Comparison of ENCODE assay signal across 10 cellular contexts in genomic region chr12:31370645-31371620, GRCh38. TPM values are rescaled to one million over a fixed set of nuclear protein-coding genes. Genes with fewer than 3 reads are reported as not detected.
DNase-seq lines count a peak whose midpoint lies in the region; ATAC-seq, FAIRE-seq and TF ChIP-seq lines count a peak whose summit lies in the region.
"Had no signal": no experiment of that assay in that cellular context is flagged by ENCODE, and none has a peak within 500 bp of the region (broad histone marks: within the 10 kb centered on the region; RNA-seq: fewer than 3 reads in every experiment).

No MANE protein-coding gene starts in this region.

- FAIRE-seq in A549 (lab: Jason Lieb, UNC), result no peak
- FAIRE-seq: kidney had no signal

- ATAC-seq in A549 (peak in 1 of 2 experiments; percentile 55; a peak in 4 of 6 replicates), GM18907 (IDR thresholded peaks at IDR 0.05; ENCODE audit: unreplicated experiment) (no peak)

- H3K4me2 ChIP-seq in A549, result 0 out of 3 replicates have a peak overlapping the region, but pooled peaks have one; percentile 0

- H3K27ac ChIP-seq in A549, result no peak overlapping the region; a peak in 1 of 6 replicates
- peak overlapping the region; percentile 59 for H3K27ac ChIP-seq in epithelial cell of prostate

- no peak for TF ChIP-seq POLR2A in A549 (IDR thresholded peaks at IDR 0.05; ENCODE audit: low read length)

- no peak for TF ChIP-seq EP300 in A549 (IDR thresholded peaks at IDR 0.05)

- H3K9me3 ChIP-seq in A549, result no peaks in the 10 kb centered on the region

- no peak for TF ChIP-seq CTCF in A549 (IDR thresholded peaks at IDR 0.05)

- POLR2A ChIA-PET in A549 (lab: Yijun Ruan, JAX), result interaction anchor here (1.9 kb wide), 1 partner anchor 45 kb away, joined by 11 read pairs; the partner anchor contains the start of gene SINHCAF

- no peak overlapping the region for H3K27ac Mint-ChIP-seq in activated naive CD8-positive, alpha-beta T cell treated with anti-CD3 and anti-CD28 coated beads for 36 hours

- no peaks in the 10 kb centered on the region for H3K36me3 Mint-ChIP-seq in activated naive CD8-positive, alpha-beta T cell treated with anti-CD3 and anti-CD28 coated beads for 36 hours

- H3K9me3 Mint-ChIP-seq in activated naive CD8-positive, alpha-beta T cell treated with anti-CD3 and anti-CD28 coated beads for 36 hours, result no peaks in the 10 kb centered on the region

- no peaks in the 10 kb centered on the region for H3K4me1 Mint-ChIP-seq in activated naive CD8-positive, alpha-beta T cell treated with anti-CD3 and anti-CD28 coated beads for 36 hours

- no peak overlapping the region for H3K4me3 ChIP-seq in A549

- WGBS in A549 (ENCODE audit: missing lambda C conversion rate), result 70% methylated on average over 11 of the region's 11 CpGs

- CTCF ChIA-PET in A549 (lab: Yijun Ruan, JAX), result interaction anchor here (1.2 to 1.8 kb wide), 3 partner anchors 10 to 32 kb away, joined by 3 to 4 read pairs (median 3); no protein-coding TSS in a partner anchor

- peaks cover 16% of the 10 kb centered on the region for H3K4me1 ChIP-seq in A549

- DNase-seq in A549 (ENCODE audit: low read depth in 1 of 2, low spot score in 1 of 2), result no peak
- DNase-seq in NCI-H69 (lab: John Stamatoyannopoulos, UW), result peak; percentile 87
- no peak for DNase-seq in epithelial cell of prostate (ENCODE audit: low read depth, low spot score)
- DNase-seq in mucosa of gallbladder (ENCODE audit: low spot score), result peak; percentile 68
- DNase-seq in activated naive CD8-positive, alpha-beta T cell treated with anti-CD3 and anti-CD28 coated beads for 36 hours, result no peak
- DNase-seq in stimulated activated CD8-positive, alpha-beta memory T cell treated with anti-CD3 and anti-CD28 coated beads, Interleukin-4, amount 100 ng/mL, for 48 hours, result no peak
- no peak for DNase-seq in inferior parietal cortex (ENCODE audit: extremely low spot score)
- DNase-seq: activated naive CD4-positive, alpha-beta T cell treated with Interleukin-2 at 50 U/mL for 16 hours; kidney had no signal

- no peak for TF ChIP-seq RAD21 in A549 (conservative IDR thresholded peaks at IDR 0.05 in 1 of 2, IDR thresholded peaks at IDR 0.05 in 1 of 2)

- H3K4me3 Mint-ChIP-seq in activated naive CD8-positive, alpha-beta T cell treated with anti-CD3 and anti-CD28 coated beads for 36 hours, result no peak overlapping the region

- H3K27me3 Mint-ChIP-seq in activated naive CD8-positive, alpha-beta T cell treated with anti-CD3 and anti-CD28 coated beads for 36 hours, result no peaks in the 10 kb centered on the region

TF ChIP-seq in A549, 52 proteins besides CTCF, POLR2A, EP300 and RAD21:
- TF ChIP-seq PBX3 (IDR thresholded peaks at IDR 0.05), result no peak
- TF ChIP-seq GATA3 (IDR thresholded peaks at IDR 0.05; ENCODE audit: borderline replicate concordance), result no peak
- no peak for TF ChIP-seq KDM5A (IDR thresholded peaks at IDR 0.05)
- TF ChIP-seq ZSCAN20 (CRISPR knock-in tag; IDR thresholded peaks at IDR 0.05), result no peak
- TF ChIP-seq NR3C1 (IDR thresholded peaks at IDR 0.05), result no peak
- TF ChIP-seq RARB (CRISPR knock-in tag; IDR thresholded peaks at IDR 0.05), result no peak
- TF ChIP-seq, protein P1, sequence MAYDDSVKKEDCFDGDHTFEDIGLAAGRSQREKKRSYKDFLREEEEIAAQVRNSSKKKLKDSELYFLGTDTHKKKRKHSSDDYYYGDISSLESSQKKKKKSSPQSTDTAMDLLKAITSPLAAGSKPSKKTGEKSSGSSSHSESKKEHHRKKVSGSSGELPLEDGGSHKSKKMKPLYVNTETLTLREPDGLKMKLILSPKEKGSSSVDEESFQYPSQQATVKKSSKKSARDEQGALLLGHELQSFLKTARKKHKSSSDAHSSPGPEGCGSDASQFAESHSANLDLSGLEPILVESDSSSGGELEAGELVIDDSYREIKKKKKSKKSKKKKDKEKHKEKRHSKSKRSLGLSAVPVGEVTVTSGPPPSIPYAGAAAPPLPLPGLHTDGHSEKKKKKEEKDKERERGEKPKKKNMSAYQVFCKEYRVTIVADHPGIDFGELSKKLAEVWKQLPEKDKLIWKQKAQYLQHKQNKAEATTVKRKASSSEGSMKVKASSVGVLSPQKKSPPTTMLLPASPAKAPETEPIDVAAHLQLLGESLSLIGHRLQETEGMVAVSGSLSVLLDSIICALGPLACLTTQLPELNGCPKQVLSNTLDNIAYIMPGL (CRISPR knock-in tag; IDR thresholded peaks at IDR 0.05; ENCODE audit: borderline replicate concordance), result no peak
- TF ChIP-seq BHLHE40 (IDR thresholded peaks at IDR 0.05; ENCODE audit: low read depth, low read length), result no peak
- no peak for TF ChIP-seq HEYL (CRISPR knock-in tag; IDR thresholded peaks at IDR 0.05)
- TF ChIP-seq MAZ (IDR thresholded peaks at IDR 0.05; ENCODE audit: borderline replicate concordance, low read depth, low read length), result no peak
- TF ChIP-seq HOXB5 (CRISPR knock-in tag; IDR thresholded peaks at IDR 0.05), result no peak
- TF ChIP-seq RCOR1 (IDR thresholded peaks at IDR 0.05; ENCODE audit: low read depth, low read length), result no peak
- TF ChIP-seq MAFK (IDR thresholded peaks at IDR 0.05; ENCODE audit: partially characterized antibody), result no peak
- TF ChIP-seq ELK1 (IDR thresholded peaks at IDR 0.05; ENCODE audit: low read depth, low read length), result no peak
- no peak for TF ChIP-seq FOSB (CRISPR knock-in tag; IDR thresholded peaks at IDR 0.05)
- TF ChIP-seq FOXS1 (CRISPR knock-in tag; IDR thresholded peaks at IDR 0.05), result no peak

RNA-seq across cellular contexts. Expression of gene SINHCAF, which starts 45.0 kb away (rescaled TPM):
- polyA plus RNA-seq in A549 (2011; rRNA removed), result 81.8 and 106 TPM in 2 replicates
- polyA plus RNA-seq in A549 (2012; cell fraction: cytosol; rRNA removed), result 17.5 and 19.7 TPM in 2 replicates
- 8.7 and 14.1 TPM in 2 replicates for polyA plus RNA-seq in A549 (2012; cell fraction: nucleus; rRNA removed)
- polyA plus RNA-seq in A549 (2017; fragmentation: RNase III; extraction: RNeasy Plus Mini Kit Qiagen cat#74134 plus additional on column Dnase treatment), result 38.5 to 39.4 TPM (median 38.8 TPM) in 3 replicates
- polyA minus RNA-seq in A549 (2011; rRNA and poly(A)+ RNA removed), result 26.9 and 34.8 TPM in 2 replicates
- total RNA-seq in mucosa of gallbladder, result 73.3 TPM
- total RNA-seq in activated naive CD8-positive, alpha-beta T cell treated with anti-CD3 and anti-CD28 coated beads for 36 hours, result 100 to 1,000 TPM; 159 to 160 TPM

Comparison
In these comparisons a context has a peak if more than half of its experiments do, and no peak if none do; other contexts are left out.
1. DNase-seq: peak in NCI-H69 (single experiment) and mucosa of gallbladder (single experiment); none in A549 (0 of 2), epithelial cell of prostate (single experiment), activated naive CD8-positive, alpha-beta T cell treated with anti-CD3 and anti-CD28 coated beads for 36 hours (single experiment), stimulated activated CD8-positive, alpha-beta memory T cell treated with anti-CD3 and anti-CD28 coated beads, Interleukin-4, amount 100 ng/mL, for 48 hours (single experiment) and inferior parietal cortex (single experiment).